8 cellular contexts compared by ENCODE assay signal in the genomic region with DNA sequence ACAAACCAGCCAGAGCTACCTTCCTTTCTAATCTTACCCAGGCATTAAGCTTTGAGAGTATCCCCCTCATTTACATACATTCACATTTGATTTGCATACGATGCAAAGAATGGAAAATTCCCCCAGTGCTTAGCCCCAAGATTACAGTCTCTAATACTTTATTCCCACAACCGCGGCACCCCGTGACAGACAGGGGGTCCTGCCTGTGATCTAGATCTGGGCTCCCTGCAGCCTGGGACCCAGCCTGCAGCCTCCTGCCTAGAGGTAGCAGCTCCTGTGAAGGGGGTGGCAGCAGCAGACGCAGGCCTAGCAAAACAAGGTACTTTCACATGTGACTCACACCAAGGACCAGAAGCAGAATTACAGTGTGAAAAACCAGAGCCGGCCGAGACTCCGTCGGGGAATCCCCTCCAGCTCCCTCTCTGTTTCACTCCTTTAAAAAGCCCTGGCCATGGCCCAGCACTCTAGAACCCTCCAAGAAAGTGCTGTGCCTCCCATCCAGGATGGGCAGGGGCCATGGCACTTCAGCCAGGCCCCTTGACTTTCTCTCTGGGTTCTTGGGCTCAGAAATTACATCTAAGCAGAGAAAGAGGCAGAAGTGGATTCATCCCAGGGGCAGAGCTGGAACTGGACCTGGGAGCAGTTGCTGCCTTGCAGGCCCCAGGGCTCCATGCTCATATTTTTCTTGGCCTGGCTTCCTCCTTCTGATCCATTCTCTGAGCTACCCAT.
A peak's percentile ranks its signal among the peaks of the same experiment; 100 is the strongest.
DNase-seq lines count a peak whose midpoint lies in the region; ATAC-seq lines count a peak whose summit lies in the region.

No MANE protein-coding gene starts in this region.

- DNase-seq in GM19240 (ENCODE audit: insufficient read length, low spot score) (peak; percentile 83), SHP77 treated with DMSO at 0.1 percent for 48 hours (lab: John Stamatoyannopoulos, UW) (no peak), HuH-7.5 (ENCODE audit: low spot score) (no peak), DMS153 (lab: John Stamatoyannopoulos, UW) (no peak)
- DNase-seq in activated CD4-positive, CD25-positive, alpha-beta regulatory T cell treated with anti-CD3 and anti-CD28 coated beads, Interleukin-2, amount 50 U/mL, for 72 hours, result peak; percentile 79
- peak; percentile 79 for DNase-seq in central memory CD4-positive, alpha-beta T cell
- DNase-seq in stimulated activated CD4-positive, alpha-beta T cell treated with anti-CD3 and anti-CD28 coated beads, Interleukin-12 subunit alpha, Interleukin-12 subunit beta, amount 100 ng/mL, for 4 hours, result peak; percentile 72

- ATAC-seq in HG03139 (IDR thresholded peaks at IDR 0.05; ENCODE audit: unreplicated experiment), result peak; percentile 86

Comparison
In these comparisons a context has a peak if more than half of its experiments do, and no peak if none do; other contexts are left out.
1. DNase-seq: peak in GM19240 (single experiment), activated CD4-positive, CD25-positive, alpha-beta regulatory T cell treated with anti-CD3 and anti-CD28 coated beads, Interleukin-2, amount 50 U/mL, for 72 hours (single experiment), central memory CD4-positive, alpha-beta T cell (single experiment) and stimulated activated CD4-positive, alpha-beta T cell treated with anti-CD3 and anti-CD28 coated beads, Interleukin-12 subunit alpha, Interleukin-12 subunit beta, amount 100 ng/mL, for 4 hours (single experiment); none in SHP77 treated with DMSO at 0.1 percent for 48 hours (single experiment), HuH-7.5 (single experiment) and DMS153 (single experiment).